2 cellular contexts compared by ENCODE assay signal in the genomic region with DNA sequence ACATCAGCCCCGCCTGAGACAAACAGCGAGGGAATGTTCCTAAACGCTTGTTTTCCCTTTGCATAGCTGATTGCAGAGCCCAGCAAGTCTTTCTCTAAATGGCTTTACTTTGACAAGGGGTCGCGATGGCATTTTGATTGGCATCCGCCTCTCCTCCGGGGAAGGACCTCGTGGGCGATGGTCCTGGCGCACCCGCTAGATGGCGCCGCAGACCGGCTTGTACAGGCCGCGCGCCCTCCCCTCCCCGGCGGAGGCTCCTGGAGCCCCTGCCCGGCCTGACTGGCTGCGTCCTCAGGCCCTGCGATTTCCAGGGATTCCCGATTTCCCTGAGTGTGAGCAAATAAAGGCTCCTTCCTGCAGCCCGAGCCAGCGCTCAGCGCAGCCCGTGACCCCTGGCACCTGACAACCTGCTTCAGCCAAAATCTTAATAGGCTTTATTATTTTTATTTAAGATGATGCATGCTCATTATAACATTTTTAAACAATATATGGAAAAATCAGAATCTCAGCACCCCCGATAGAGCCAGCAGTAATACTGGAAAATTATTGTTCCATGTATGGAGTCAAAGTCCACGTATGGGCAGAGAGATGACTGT.
TF ChIP-seq lines count a peak whose summit lies in the region.

No MANE protein-coding gene starts in this region.

TF ChIP-seq in K562, 482 proteins besides CTCF, POLR2A, EP300 and RAD21 (continued from another document and continues in another):
- TF ChIP-seq, protein P1, sequence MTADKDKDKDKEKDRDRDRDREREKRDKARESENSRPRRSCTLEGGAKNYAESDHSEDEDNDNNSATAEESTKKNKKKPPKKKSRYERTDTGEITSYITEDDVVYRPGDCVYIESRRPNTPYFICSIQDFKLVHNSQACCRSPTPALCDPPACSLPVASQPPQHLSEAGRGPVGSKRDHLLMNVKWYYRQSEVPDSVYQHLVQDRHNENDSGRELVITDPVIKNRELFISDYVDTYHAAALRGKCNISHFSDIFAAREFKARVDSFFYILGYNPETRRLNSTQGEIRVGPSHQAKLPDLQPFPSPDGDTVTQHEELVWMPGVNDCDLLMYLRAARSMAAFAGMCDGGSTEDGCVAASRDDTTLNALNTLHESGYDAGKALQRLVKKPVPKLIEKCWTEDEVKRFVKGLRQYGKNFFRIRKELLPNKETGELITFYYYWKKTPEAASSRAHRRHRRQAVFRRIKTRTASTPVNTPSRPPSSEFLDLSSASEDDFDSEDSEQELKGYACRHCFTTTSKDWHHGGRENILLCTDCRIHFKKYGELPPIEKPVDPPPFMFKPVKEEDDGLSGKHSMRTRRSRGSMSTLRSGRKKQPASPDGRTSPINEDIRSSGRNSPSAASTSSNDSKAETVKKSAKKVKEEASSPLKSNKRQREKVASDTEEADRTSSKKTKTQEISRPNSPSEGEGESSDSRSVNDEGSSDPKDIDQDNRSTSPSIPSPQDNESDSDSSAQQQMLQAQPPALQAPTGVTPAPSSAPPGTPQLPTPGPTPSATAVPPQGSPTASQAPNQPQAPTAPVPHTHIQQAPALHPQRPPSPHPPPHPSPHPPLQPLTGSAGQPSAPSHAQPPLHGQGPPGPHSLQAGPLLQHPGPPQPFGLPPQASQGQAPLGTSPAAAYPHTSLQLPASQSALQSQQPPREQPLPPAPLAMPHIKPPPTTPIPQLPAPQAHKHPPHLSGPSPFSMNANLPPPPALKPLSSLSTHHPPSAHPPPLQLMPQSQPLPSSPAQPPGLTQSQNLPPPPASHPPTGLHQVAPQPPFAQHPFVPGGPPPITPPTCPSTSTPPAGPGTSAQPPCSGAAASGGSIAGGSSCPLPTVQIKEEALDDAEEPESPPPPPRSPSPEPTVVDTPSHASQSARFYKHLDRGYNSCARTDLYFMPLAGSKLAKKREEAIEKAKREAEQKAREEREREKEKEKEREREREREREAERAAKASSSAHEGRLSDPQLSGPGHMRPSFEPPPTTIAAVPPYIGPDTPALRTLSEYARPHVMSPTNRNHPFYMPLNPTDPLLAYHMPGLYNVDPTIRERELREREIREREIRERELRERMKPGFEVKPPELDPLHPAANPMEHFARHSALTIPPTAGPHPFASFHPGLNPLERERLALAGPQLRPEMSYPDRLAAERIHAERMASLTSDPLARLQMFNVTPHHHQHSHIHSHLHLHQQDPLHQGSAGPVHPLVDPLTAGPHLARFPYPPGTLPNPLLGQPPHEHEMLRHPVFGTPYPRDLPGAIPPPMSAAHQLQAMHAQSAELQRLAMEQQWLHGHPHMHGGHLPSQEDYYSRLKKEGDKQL (CRISPR knock-in tag; IDR thresholded peaks at IDR 0.05; ENCODE audit: borderline replicate concordance) = no peak
- no peak for TF ChIP-seq MCM5 (IDR thresholded peaks at IDR 0.05; ENCODE audit: low read depth)
- TF ChIP-seq PTBP1 (IDR thresholded peaks at IDR 0.05; ENCODE audit: low read depth, low read length) = no peak
- TF ChIP-seq, protein P2, sequence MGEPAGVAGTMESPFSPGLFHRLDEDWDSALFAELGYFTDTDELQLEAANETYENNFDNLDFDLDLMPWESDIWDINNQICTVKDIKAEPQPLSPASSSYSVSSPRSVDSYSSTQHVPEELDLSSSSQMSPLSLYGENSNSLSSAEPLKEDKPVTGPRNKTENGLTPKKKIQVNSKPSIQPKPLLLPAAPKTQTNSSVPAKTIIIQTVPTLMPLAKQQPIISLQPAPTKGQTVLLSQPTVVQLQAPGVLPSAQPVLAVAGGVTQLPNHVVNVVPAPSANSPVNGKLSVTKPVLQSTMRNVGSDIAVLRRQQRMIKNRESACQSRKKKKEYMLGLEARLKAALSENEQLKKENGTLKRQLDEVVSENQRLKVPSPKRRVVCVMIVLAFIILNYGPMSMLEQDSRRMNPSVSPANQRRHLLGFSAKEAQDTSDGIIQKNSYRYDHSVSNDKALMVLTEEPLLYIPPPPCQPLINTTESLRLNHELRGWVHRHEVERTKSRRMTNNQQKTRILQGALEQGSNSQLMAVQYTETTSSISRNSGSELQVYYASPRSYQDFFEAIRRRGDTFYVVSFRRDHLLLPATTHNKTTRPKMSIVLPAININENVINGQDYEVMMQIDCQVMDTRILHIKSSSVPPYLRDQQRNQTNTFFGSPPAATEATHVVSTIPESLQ (CRISPR knock-in tag; IDR thresholded peaks at IDR 0.05) = no peak
- TF ChIP-seq, protein P3, sequence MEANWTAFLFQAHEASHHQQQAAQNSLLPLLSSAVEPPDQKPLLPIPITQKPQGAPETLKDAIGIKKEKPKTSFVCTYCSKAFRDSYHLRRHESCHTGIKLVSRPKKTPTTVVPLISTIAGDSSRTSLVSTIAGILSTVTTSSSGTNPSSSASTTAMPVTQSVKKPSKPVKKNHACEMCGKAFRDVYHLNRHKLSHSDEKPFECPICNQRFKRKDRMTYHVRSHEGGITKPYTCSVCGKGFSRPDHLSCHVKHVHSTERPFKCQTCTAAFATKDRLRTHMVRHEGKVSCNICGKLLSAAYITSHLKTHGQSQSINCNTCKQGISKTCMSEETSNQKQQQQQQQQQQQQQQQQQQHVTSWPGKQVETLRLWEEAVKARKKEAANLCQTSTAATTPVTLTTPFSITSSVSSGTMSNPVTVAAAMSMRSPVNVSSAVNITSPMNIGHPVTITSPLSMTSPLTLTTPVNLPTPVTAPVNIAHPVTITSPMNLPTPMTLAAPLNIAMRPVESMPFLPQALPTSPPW (CRISPR knock-in tag; IDR thresholded peaks at IDR 0.05) = peak; percentile 34; the same call in 1 of the 2 replicates
- TF ChIP-seq, protein P4, sequence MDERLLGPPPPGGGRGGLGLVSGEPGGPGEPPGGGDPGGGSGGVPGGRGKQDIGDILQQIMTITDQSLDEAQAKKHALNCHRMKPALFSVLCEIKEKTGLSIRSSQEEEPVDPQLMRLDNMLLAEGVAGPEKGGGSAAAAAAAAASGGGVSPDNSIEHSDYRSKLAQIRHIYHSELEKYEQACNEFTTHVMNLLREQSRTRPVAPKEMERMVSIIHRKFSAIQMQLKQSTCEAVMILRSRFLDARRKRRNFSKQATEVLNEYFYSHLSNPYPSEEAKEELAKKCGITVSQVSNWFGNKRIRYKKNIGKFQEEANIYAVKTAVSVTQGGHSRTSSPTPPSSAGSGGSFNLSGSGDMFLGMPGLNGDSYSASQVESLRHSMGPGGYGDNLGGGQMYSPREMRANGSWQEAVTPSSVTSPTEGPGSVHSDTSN (CRISPR knock-in tag; IDR thresholded peaks at IDR 0.05; ENCODE audit: low read depth) = no peak
- TF ChIP-seq, protein P4 (tag; conservative IDR thresholded peaks at IDR 0.05; ENCODE audit: low read depth) = peak; percentile 31; the same call in 1 of the 2 replicates
- TF ChIP-seq CEBPB (tag; IDR thresholded peaks at IDR 0.05) = no peak
- 0 out of 2 replicates have a peak, but pooled peaks have one; percentile 45 for TF ChIP-seq MYC (IDR thresholded peaks at IDR 0.05; ENCODE audit: low read depth, low read length)
- no peak for TF ChIP-seq MYC (CRISPR knock-in tag; IDR thresholded peaks at IDR 0.05; ENCODE audit: borderline replicate concordance, low read depth)
- TF ChIP-seq ZBTB7A (IDR thresholded peaks at IDR 0.05; ENCODE audit: borderline replicate concordance, control insufficient read depth, low read depth, low read length) = no peak

TF ChIP-seq in HepG2, 621 proteins besides CTCF, POLR2A, EP300 and RAD21 (continued from another document):
- TF ChIP-seq ZNF335 (CRISPR knock-in tag; IDR thresholded peaks at IDR 0.05) (no peak), MAZ (IDR thresholded peaks at IDR 0.05; ENCODE audit: borderline replicate concordance, low read depth, low read length) (no peak), MAZ (CRISPR knock-in tag; IDR thresholded peaks at IDR 0.05; ENCODE audit: low read depth) (0 out of 2 replicates have a peak, but pooled peaks have one; percentile 31)
